18 cellular contexts compared by ENCODE assay signal in the genomic region with DNA sequence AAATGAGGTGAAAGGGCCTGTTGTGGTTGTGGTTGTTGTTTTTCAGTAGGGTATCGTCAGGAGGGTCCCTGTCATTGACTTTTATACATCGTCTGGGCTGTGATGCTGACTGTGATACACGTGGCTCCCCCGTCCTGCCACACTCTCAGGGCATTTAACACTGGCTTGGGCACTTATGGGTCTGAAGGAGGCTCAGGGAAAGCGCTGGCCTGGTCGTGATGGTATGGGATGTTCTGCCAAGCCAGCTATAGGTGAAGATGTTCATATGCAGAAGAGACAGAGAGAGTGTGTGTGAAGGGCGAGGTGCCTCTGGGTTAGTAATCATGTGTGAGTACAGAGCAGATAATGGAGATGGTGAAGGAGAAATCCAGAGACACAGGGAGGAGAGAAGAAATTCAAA.
DNase-seq lines count a peak whose midpoint lies in the region; ATAC-seq, FAIRE-seq and TF ChIP-seq lines count a peak whose summit lies in the region.
"Had no signal": no experiment of that assay in that cellular context is flagged by ENCODE, and none has a peak within 500 bp of the region (broad histone marks: within the 10 kb centered on the region; RNA-seq: fewer than 3 reads in every experiment).

No MANE protein-coding gene starts in this region.

- H3K9me3 Mint-ChIP-seq in HFFc6, result no peaks in the 10 kb centered on the region
- H3K9me3 Mint-ChIP-seq in astrocyte (ENCODE audit: unreplicated experiment), result no peaks in the 10 kb centered on the region
- H3K9me3 Mint-ChIP-seq in nephron progenitor cell, result no peaks in the 10 kb centered on the region
- H3K9me3 Mint-ChIP-seq in CD8-positive, alpha-beta T cell, result no peaks in the 10 kb centered on the region
- H3K9me3 Mint-ChIP-seq: CD4-positive, alpha-beta memory T cell had no signal

- no peaks in the 10 kb centered on the region for H3K27me3 ChIP-seq in astrocyte (ENCODE audit: insufficient read depth, low read length)
- no peaks in the 10 kb centered on the region for H3K27me3 ChIP-seq in sigmoid colon
- H3K27me3 ChIP-seq in CD8-positive, alpha-beta T cell (ENCODE audit: insufficient read depth, low read length), result no peaks in the 10 kb centered on the region
- H3K27me3 ChIP-seq in suprapubic skin, result no peaks in the 10 kb centered on the region

- peaks cover 4% of the 10 kb centered on the region for H3K27me3 Mint-ChIP-seq in HFFc6 (ENCODE audit: insufficient read depth)
- H3K27me3 Mint-ChIP-seq in astrocyte (ENCODE audit: low read depth, unreplicated experiment), result no peaks in the 10 kb centered on the region
- peaks cover 3% of the 10 kb centered on the region for H3K27me3 Mint-ChIP-seq in nephron progenitor cell (ENCODE audit: low read depth, poor library complexity)
- peaks cover 22% of the 10 kb centered on the region for H3K27me3 Mint-ChIP-seq in CD8-positive, alpha-beta T cell (ENCODE audit: low read depth)

- TF ChIP-seq POLR2A in sigmoid colon (IDR thresholded peaks at IDR 0.05) (no peak), suprapubic skin (IDR thresholded peaks at IDR 0.05) (no peak)

- CTCF ChIA-PET in CD8-positive, alpha-beta T cell (lab: Charles Lee), result no interaction called here

- intact Hi-C loops in sigmoid colon (cut with DNase I), result no loop called here
- intact Hi-C loops in CD8-positive, alpha-beta T cell (cut with DNase I, micrococcal nuclease), result no loop called here

- H3K4me1 Mint-ChIP-seq in HFFc6 (ENCODE audit: low read depth) (peaks cover 22% of the 10 kb centered on the region), astrocyte (ENCODE audit: low read depth, unreplicated experiment) (peaks cover 30% of the 10 kb centered on the region), nephron progenitor cell (peaks cover 78% of the 10 kb centered on the region)
- peaks cover 12% of the 10 kb centered on the region for H3K4me1 Mint-ChIP-seq in CD8-positive, alpha-beta T cell (ENCODE audit: low read depth)
- H3K4me1 Mint-ChIP-seq: CD4-positive, alpha-beta memory T cell had no signal

- TF ChIP-seq CTCF in HFFc6 (IDR thresholded peaks at IDR 0.05) (no peak), astrocyte (IDR thresholded peaks at IDR 0.05; ENCODE audit: insufficient read depth, low read depth, low read length) (no peak), nephron progenitor cell (IDR thresholded peaks at IDR 0.05) (no peak), sigmoid colon (IDR thresholded peaks at IDR 0.05) (no peak), suprapubic skin (IDR thresholded peaks at IDR 0.05) (no peak)
- TF ChIP-seq CTCF in CD8-positive, alpha-beta T cell (IDR thresholded peaks at IDR 0.05), result no peak

- WGBS in sigmoid colon, 2 donors, result 89 to 92% methylated on average over 7 of the region's 7 CpGs
- 93% methylated on average over 7 of the region's 7 CpGs for WGBS in suprapubic skin

- DNase-seq in HFFc6 (no peak), astrocyte (ENCODE audit: low read depth) (no peak), nephron progenitor cell (no peak), sigmoid colon (peak; percentile 46), suprapubic skin (ENCODE audit: low spot score in 2 of 2) (no peak)
- DNase-seq in CD8-positive, alpha-beta T cell, result no peak
- DNase-seq: BE2C; CD4-positive, alpha-beta memory T cell; COR-L47; DMS153; DMS79 treated with DMSO at 0.1 percent for 48 hours; EL; HCEC 1CT had no signal

- H3K4me3 ChIP-seq in astrocyte (ENCODE audit: insufficient read depth, low read depth, low read length) (no peak overlapping the region), sigmoid colon (no peak overlapping the region), suprapubic skin (no peak overlapping the region)
- H3K4me3 ChIP-seq in CD8-positive, alpha-beta T cell (ENCODE audit: low read depth, low read length), result no peak overlapping the region

- no peak overlapping the region for H2AFZ ChIP-seq in astrocyte (ENCODE audit: low read depth, low read length)

- ATAC-seq in HG03432 (IDR thresholded peaks at IDR 0.05; ENCODE audit: unreplicated experiment), result no peak
- ATAC-seq in CD8-positive, alpha-beta T cell, result no peak

- H3K4me1 ChIP-seq in astrocyte (ENCODE audit: insufficient read depth, low read length), result peaks cover 13% of the 10 kb centered on the region
- no peaks in the 10 kb centered on the region for H3K4me1 ChIP-seq in sigmoid colon
- peaks cover 8% of the 10 kb centered on the region for H3K4me1 ChIP-seq in CD8-positive, alpha-beta T cell (ENCODE audit: insufficient read depth, low read length)
- H3K4me1 ChIP-seq in suprapubic skin, result no peaks in the 10 kb centered on the region
- H3K4me1 ChIP-seq: BE2C had no signal

- no peaks in the 10 kb centered on the region for H3K79me2 ChIP-seq in astrocyte (ENCODE audit: insufficient read depth, low read length)

- POLR2A ChIA-PET in CD8-positive, alpha-beta T cell (lab: Charles Lee), result no interaction called here

- no peaks in the 10 kb centered on the region for H4K20me1 ChIP-seq in astrocyte (ENCODE audit: insufficient read depth, low read length)

- H3K36me3 ChIP-seq in astrocyte (ENCODE audit: insufficient read depth, low read length), result peaks cover 13% of the 10 kb centered on the region
- no peaks in the 10 kb centered on the region for H3K36me3 ChIP-seq in sigmoid colon
- H3K36me3 ChIP-seq in CD8-positive, alpha-beta T cell (ENCODE audit: insufficient read depth, low read length), result no peaks in the 10 kb centered on the region
- H3K36me3 ChIP-seq in suprapubic skin, result no peaks in the 10 kb centered on the region
- H3K36me3 ChIP-seq: BE2C had no signal

- no peaks in the 10 kb centered on the region for H3K9me3 ChIP-seq in astrocyte (ENCODE audit: insufficient read depth, low read depth, low read length)
- H3K9me3 ChIP-seq in sigmoid colon, result no peaks in the 10 kb centered on the region
- no peaks in the 10 kb centered on the region for H3K9me3 ChIP-seq in CD8-positive, alpha-beta T cell (ENCODE audit: low read length)
- H3K9me3 ChIP-seq in suprapubic skin, result no peaks in the 10 kb centered on the region
- H3K9me3 ChIP-seq: BE2C had no signal

- FAIRE-seq in astrocyte (lab: Jason Lieb, UNC), result no peak
- FAIRE-seq: A204.1, D721Med, G401.6 had no signal

- no peak overlapping the region for H3K4me2 ChIP-seq in astrocyte (ENCODE audit: low read length)

- H3K4me3 Mint-ChIP-seq in HFFc6, result no peak overlapping the region
- peak overlapping the region; percentile 1 for H3K4me3 Mint-ChIP-seq in astrocyte (ENCODE audit: unreplicated experiment)
- peak overlapping the region; percentile 1 for H3K4me3 Mint-ChIP-seq in nephron progenitor cell
- no peak overlapping the region for H3K4me3 Mint-ChIP-seq in CD8-positive, alpha-beta T cell
- H3K4me3 Mint-ChIP-seq: CD4-positive, alpha-beta memory T cell had no signal

- H3K36me3 Mint-ChIP-seq in HFFc6 (ENCODE audit: low read depth) (peaks cover 20% of the 10 kb centered on the region), astrocyte (ENCODE audit: low read depth, unreplicated experiment) (peaks cover 20% of the 10 kb centered on the region), nephron progenitor cell (ENCODE audit: low read depth) (peaks cover 41% of the 10 kb centered on the region)
- H3K36me3 Mint-ChIP-seq in CD8-positive, alpha-beta T cell, result no peaks in the 10 kb centered on the region
- H3K36me3 Mint-ChIP-seq: CD4-positive, alpha-beta memory T cell had no signal

- TF ChIP-seq EP300 in sigmoid colon (IDR thresholded peaks at IDR 0.05) (no peak), suprapubic skin (IDR thresholded peaks at IDR 0.05) (no peak)

- H3K9ac ChIP-seq in astrocyte (ENCODE audit: low read length), result no peak overlapping the region

- H3K27ac ChIP-seq in astrocyte (ENCODE audit: low read depth, low read length), result no peak overlapping the region
- no peak overlapping the region for H3K27ac ChIP-seq in sigmoid colon
- H3K27ac ChIP-seq in CD8-positive, alpha-beta T cell (ENCODE audit: low read depth, low read length), result no peak overlapping the region
- H3K27ac ChIP-seq in suprapubic skin, result no peak overlapping the region
- H3K27ac ChIP-seq: C4-2B had no signal

- H3K27ac Mint-ChIP-seq in HFFc6, result peak overlapping the region; percentile 95
- H3K27ac Mint-ChIP-seq in astrocyte (ENCODE audit: unreplicated experiment), result peak overlapping the region; percentile 11
- H3K27ac Mint-ChIP-seq in nephron progenitor cell, result peak overlapping the region; percentile 84
- no peak overlapping the region for H3K27ac Mint-ChIP-seq in CD8-positive, alpha-beta T cell
- H3K27ac Mint-ChIP-seq: CD4-positive, alpha-beta memory T cell had no signal

Comparison
In these comparisons a context has a peak if more than half of its experiments do, and no peak if none do; other contexts are left out.
1. H3K4me3 Mint-ChIP-seq: peak in astrocyte (single experiment) and nephron progenitor cell (single experiment); none in HFFc6 (single experiment) and CD8-positive, alpha-beta T cell (single experiment).